ENCODE assay signal across 1 cellular context in genomic region chr5:42985129-42986037, GRCh38.
A peak's percentile ranks its signal among the peaks of the same experiment; 100 is the strongest.
TF ChIP-seq lines count a peak whose summit lies in the region.

No MANE protein-coding gene starts in this region.

TF ChIP-seq in HCT116, 20 proteins besides CTCF, POLR2A, EP300 and RAD21 (continued from another document):
- no peak for TF ChIP-seq EZH2phosphoT487 (IDR thresholded peaks at IDR 0.05; ENCODE audit: borderline replicate concordance)
- no peak for TF ChIP-seq ZFX (IDR thresholded peaks at IDR 0.05)
- peak; percentile 80 for TF ChIP-seq CEBPB (IDR thresholded peaks at IDR 0.05; ENCODE audit: low read depth)
- peak; percentile 17; the same call in 1 of the 2 replicates for TF ChIP-seq CBX3 (IDR thresholded peaks at IDR 0.05; ENCODE audit: low read depth)
